9 cellular contexts compared by ENCODE assay signal in the genomic region with DNA sequence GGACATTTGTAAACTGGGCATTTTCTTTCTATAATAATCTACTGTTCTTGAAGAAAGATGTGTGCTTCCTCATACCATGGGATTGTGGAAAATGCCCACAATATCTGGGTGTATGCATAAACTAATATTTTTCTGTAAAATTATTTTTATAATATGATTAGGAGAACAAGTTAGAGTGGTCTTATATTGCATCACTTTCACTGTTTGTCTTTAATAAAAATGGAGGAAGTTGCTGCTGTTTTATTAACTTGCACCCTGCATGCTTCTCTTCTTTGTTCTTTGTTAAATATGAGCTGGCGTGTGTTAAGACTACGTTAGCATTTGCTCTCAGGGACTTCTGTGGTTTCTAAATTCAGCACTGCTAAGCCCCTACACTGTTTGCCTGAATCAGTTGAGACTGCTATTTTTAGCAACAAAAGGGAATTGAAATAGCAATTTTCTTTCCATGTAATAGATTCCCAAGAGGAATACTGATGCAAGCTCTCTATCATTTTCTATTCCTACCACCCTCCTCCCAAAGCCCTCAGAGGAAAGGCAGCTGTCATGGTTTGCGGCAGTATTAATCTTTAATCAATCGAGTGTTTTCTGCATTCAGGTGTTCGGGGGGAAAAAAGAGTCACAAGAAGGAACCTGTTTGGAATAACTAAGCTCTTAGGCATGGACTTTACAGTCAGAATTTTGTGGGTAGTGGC. TPM values are rescaled to one million over a fixed set of nuclear protein-coding genes. Genes with fewer than 3 reads are reported as not detected.
DNase-seq lines count a peak whose midpoint lies in the region; ATAC-seq, FAIRE-seq and TF ChIP-seq lines count a peak whose summit lies in the region.
"Had no signal": no experiment of that assay in that cellular context is flagged by ENCODE, and none has a peak within 500 bp of the region (broad histone marks: within the 10 kb centered on the region; RNA-seq: fewer than 3 reads in every experiment).

No MANE protein-coding gene starts in this region.

- no peaks in the 10 kb centered on the region for H4K20me1 ChIP-seq in GM12878 (ENCODE audit: control insufficient read depth, insufficient read depth)

- H3K4me1 ChIP-seq in breast epithelium (peaks cover 0 to 4% of the 10 kb centered on the region in 2 donors), GM12878 (ENCODE audit: control insufficient read depth, insufficient read depth, low read length) (peaks cover 10% of the 10 kb centered on the region), esophagus muscularis mucosa (peaks cover 25 to 34% (median 31%) of the 10 kb centered on the region in 4 donors)

- H3K4me3 Mint-ChIP-seq in MCF 10A (ENCODE audit: unreplicated experiment) = no peak overlapping the region
- peak overlapping the region; percentile 53 for H3K4me3 Mint-ChIP-seq in type B pancreatic cell

- H3K27me3 ChIP-seq in breast epithelium (no peaks in the 10 kb centered on the region), GM12878 (replicated peaks in 1 of 2; ENCODE audit: control insufficient read depth in 2 of 2, insufficient read depth in 2 of 2, low read length in 1 of 2) (no peaks in the 10 kb centered on the region), esophagus muscularis mucosa (no peaks in the 10 kb centered on the region)

- H3K9me3 Mint-ChIP-seq in MCF 10A (ENCODE audit: unreplicated experiment) (no peaks in the 10 kb centered on the region), type B pancreatic cell (peaks cover 10% of the 10 kb centered on the region)

- DNase-seq in MCF 10A (ENCODE audit: unreplicated experiment) = no peak
- no peak for DNase-seq in breast epithelium (ENCODE audit: low spot score in 2 of 2)
- no peak for DNase-seq in GM12878 (ENCODE audit: low read depth, low spot score)
- DNase-seq in inferior parietal cortex (ENCODE audit: extremely low spot score) = peak; percentile 23
- DNase-seq in type B pancreatic cell (ENCODE audit: extremely low spot score, unreplicated experiment) = no peak
- DNase-seq in GM19238 (ENCODE audit: insufficient read length, low spot score) = no peak
- no peak for DNase-seq in GDM1 (lab: John Stamatoyannopoulos, UW)
- no peak for DNase-seq in esophagus muscularis mucosa (ENCODE audit: extremely low spot score)
- DNase-seq: NCI-H187 had no signal

- H3K27ac Mint-ChIP-seq in MCF 10A (ENCODE audit: low read depth, unreplicated experiment) (peak overlapping the region; percentile 55), type B pancreatic cell (peak overlapping the region; percentile 74)

- RAD21 ChIA-PET in GM12878 (lab: Charles Lee; ENCODE audit: unreplicated experiment) = no interaction called here

- H3K36me3 ChIP-seq in breast epithelium = no peaks in the 10 kb centered on the region
- peaks cover 4 to 6% of the 10 kb centered on the region in 2 experiments; a peak in 3 of 4 replicates for H3K36me3 ChIP-seq in GM12878 (ENCODE audit: control insufficient read depth in 2 of 2, insufficient read depth in 2 of 2, low read length in 1 of 2)
- H3K36me3 ChIP-seq in esophagus muscularis mucosa = peaks cover 0 to 10% (median 7%) of the 10 kb centered on the region in 4 donors

- FAIRE-seq in GM12878 (lab: Jason Lieb, UNC) = no peak

- H3K9me3 ChIP-seq in breast epithelium (no peaks in the 10 kb centered on the region), GM12878 (replicated peaks; ENCODE audit: control insufficient read depth, insufficient read depth, low read length) (peaks cover 16% of the 10 kb centered on the region), esophagus muscularis mucosa (no peaks in the 10 kb centered on the region)

- no peak for TF ChIP-seq EP300 in GM12878 (IDR thresholded peaks at IDR 0.05; ENCODE audit: borderline replicate concordance in 1 of 2, control insufficient read depth in 1 of 2, low read depth in 2 of 2, low read length in 2 of 2)
- no peak for TF ChIP-seq EP300 in esophagus muscularis mucosa (IDR thresholded peaks at IDR 0.05)

- peak overlapping the region in 1 of 3 donors; percentile 22 for H3K4me3 ChIP-seq in breast epithelium
- no peak overlapping the region for H3K4me3 ChIP-seq in GM12878
- no peak overlapping the region for H3K4me3 ChIP-seq in esophagus muscularis mucosa

- in situ Hi-C loops in GM12878 (cut with MboI) = no loop called here

- BruUV-seq in MCF 10A (replicated peaks; lab: Mats Ljungman, UMichigan) (no TSS peak), GM12878 (replicated peaks; lab: Mats Ljungman, UMichigan) (no TSS peak)

- SMC1A ChIA-PET in GM12878 (lab: Charles Lee; ENCODE audit: uncharacterized antibody, unreplicated experiment) = interaction anchor here (0.7 to 2.0 kb wide), 3 partner anchors 27 to 51 kb away, joined by 3 to 6 read pairs (median 3); no protein-coding TSS in a partner anchor

- peak overlapping the region in 1 of 2 donors; percentile 19 for H3K27ac ChIP-seq in breast epithelium
- H3K27ac ChIP-seq in GM12878 (ENCODE audit: control insufficient read depth, insufficient read depth) = no peak overlapping the region
- H3K27ac ChIP-seq in esophagus muscularis mucosa (replicated peaks in 1 of 4) = peak overlapping the region in 2 of 4 donors; percentile 20 to 30

- H3K36me3 Mint-ChIP-seq in MCF 10A (ENCODE audit: insufficient read depth, unreplicated experiment) (peaks cover 8% of the 10 kb centered on the region), type B pancreatic cell (peaks cover 36% of the 10 kb centered on the region)

- intact Hi-C loops in MCF 10A (cut with micrococcal nuclease) (no loop called here), breast epithelium (cut with DNase I; ENCODE audit: low total_unique reads) (no loop called here), GM12878 (cut with micrococcal nuclease; ENCODE audit: unreplicated experiment) (no loop called here), esophagus muscularis mucosa (cut with DNase I) (no loop called here)

- TF ChIP-seq POLR2A in breast epithelium (IDR thresholded peaks at IDR 0.05) = no peak
- no peak for TF ChIP-seq POLR2A in GM12878 (IDR thresholded peaks at IDR 0.05; ENCODE audit: low read depth, low read length)
- no peak for TF ChIP-seq POLR2A in esophagus muscularis mucosa (IDR thresholded peaks at IDR 0.05; ENCODE audit: low read depth)

- TF ChIP-seq RAD21 in GM12878 (IDR thresholded peaks at IDR 0.05; ENCODE audit: insufficient read depth, low read depth, low read length) = no peak

- no peak for TF ChIP-seq CTCF in MCF 10A (IDR thresholded peaks at IDR 0.05; ENCODE audit: unreplicated experiment)
- no peak for TF ChIP-seq CTCF in breast epithelium (IDR thresholded peaks at IDR 0.05)
- TF ChIP-seq CTCF in GM12878 (IDR thresholded peaks at IDR 0.05 in 2 of 3, conservative IDR thresholded peaks at IDR 0.05 in 1 of 3; ENCODE audit: control insufficient read depth in 2 of 3, extremely low read depth in 1 of 3, insufficient read depth in 1 of 3, low read depth in 3 of 3, low read length in 3 of 3) = no peak
- no peak for TF ChIP-seq CTCF in type B pancreatic cell (conservative IDR thresholded peaks at IDR 0.05)
- TF ChIP-seq CTCF in esophagus muscularis mucosa (IDR thresholded peaks at IDR 0.05) = no peak

- ATAC-seq in GM12878 = peak; percentile 48

- WGBS in GM12878 (ENCODE audit: insufficient coverage, insufficient replicate concordance, low lambda C conversion rate, missing lambda C conversion rate) = 83% methylated on average over 5 of the region's 5 CpGs
- 30% methylated on average over 5 of the region's 5 CpGs for WGBS in esophagus muscularis mucosa

- H3K9ac ChIP-seq in GM12878 (ENCODE audit: control insufficient read depth, insufficient read depth, low read length) = no peak overlapping the region

- H3K4me1 Mint-ChIP-seq in MCF 10A (ENCODE audit: insufficient read depth, unreplicated experiment) (peaks cover 28% of the 10 kb centered on the region), type B pancreatic cell (ENCODE audit: unreplicated experiment) (peaks cover 41% of the 10 kb centered on the region)

- no peak overlapping the region for H3K4me2 ChIP-seq in GM12878 (ENCODE audit: control insufficient read depth, insufficient read depth)

- POLR2A ChIA-PET in MCF 10A (lab: Yijun Ruan, JAX) = interaction anchor here (0.6 to 0.8 kb wide), 2 partner anchors 16 to 51 kb away, joined by 3 read pairs; no protein-coding TSS in a partner anchor
- POLR2A ChIA-PET in GM12878 (lab: Charles Lee) = interaction anchor here (0.6 kb wide), 1 partner anchor 52 kb away, joined by 4 read pairs; no protein-coding TSS in a partner anchor

- peaks cover 4% of the 10 kb centered on the region for H3K79me2 ChIP-seq in GM12878 (ENCODE audit: control insufficient read depth, insufficient read depth, low read length)

- H3K27me3 Mint-ChIP-seq in MCF 10A (ENCODE audit: insufficient read depth, unreplicated experiment) (no peaks in the 10 kb centered on the region), type B pancreatic cell (no peaks in the 10 kb centered on the region)

- CTCF ChIA-PET in MCF 10A (lab: Yijun Ruan, JAX) (interaction anchor here (0.8 kb wide), 2 partner anchors 10 to 34 kb away, joined by 3 to 4 read pairs; no protein-coding TSS in a partner anchor), GM12878 (lab: Yijun Ruan, JAX) (no interaction called here)

- H2AFZ ChIP-seq in GM12878 (ENCODE audit: control insufficient read depth, low read depth, low read length) = no peak overlapping the region

TF ChIP-seq in GM12878, 131 proteins besides CTCF, POLR2A, EP300 and RAD21 (continues in another document):
- no peak for TF ChIP-seq ASH2L (IDR thresholded peaks at IDR 0.05; ENCODE audit: borderline replicate concordance, low read depth)
- peak; percentile 57; the same call in 1 of the 2 replicates for TF ChIP-seq RUNX3 (IDR thresholded peaks at IDR 0.05; ENCODE audit: low read length)
- TF ChIP-seq MEF2A (IDR thresholded peaks at IDR 0.05; ENCODE audit: insufficient read depth, low read depth, low read length) = peak; percentile 56; the same call in 1 of the 2 replicates

RNA-seq across cellular contexts. Expression of a gene that starts 56.1 kb away (rescaled TPM):
- total RNA-seq in MCF 10A (2022) = 110 and 117 TPM in 2 replicates
- 10 to 100 TPM; 36.1 to 48.9 (median 47.2) TPM for total RNA-seq in breast epithelium
- 264 and 266 TPM in 2 replicates for total RNA-seq in GM12878 (2013; cell fraction: nucleolus; rRNA removed)
- total RNA-seq in GM12878 (2014; rRNA removed) = 68.1 and 75.2 TPM in 2 replicates
- total RNA-seq in GM12878 (2014; rRNA removed; fragmentation: Illumina TruSeq; extraction: Trizol) = 74.1 and 80.1 TPM in 2 replicates
- total RNA-seq in GM12878 (2021) = 59.5 and 68.2 TPM in 2 replicates
- 51.3 TPM for polyA plus RNA-seq in GM12878 (2011; ENCODE audit: low read depth)
- 88.0 and 112 TPM in 2 replicates for polyA plus RNA-seq in GM12878 (2011; rRNA removed)
- polyA plus RNA-seq in GM12878 (2011; cell fraction: cytosol; rRNA removed) = 51.7 and 71.5 TPM in 2 replicates
- 53.5 and 63.6 TPM in 2 replicates for polyA plus RNA-seq in GM12878 (2011; cell fraction: nucleus; rRNA removed)
- 36.5 and 50.5 TPM in 2 replicates for polyA plus RNA-seq in GM12878 (2012)
- 70.4 and 99.8 TPM in 2 replicates for polyA plus RNA-seq in GM12878 (2014; fragmentation: Illumina TruSeq; extraction: Trizol)
- polyA plus RNA-seq in GM12878 (2014; fragmentation: Nextera tagmentation; extraction: Ambion mirVana) = 10 to 100 TPM; 23.6 to 33.6 TPM
- polyA plus RNA-seq in GM12878 (2014; rRNA removed) = 51.4 and 53.5 TPM in 2 replicates
- polyA plus RNA-seq in GM12878 (2016; fragmentation: Nextera tagmentation; extraction: Ambion mirVana) = 10 to 100 TPM; 63.5 to 66.0 TPM
- 61.5 and 66.7 TPM in 2 replicates for polyA minus RNA-seq in GM12878 (2011; rRNA and poly(A)+ RNA removed)
- 48.4 and 63.2 TPM in 2 replicates for polyA minus RNA-seq in GM12878 (2011; cell fraction: cytosol; rRNA and poly(A)+ RNA removed)
- polyA minus RNA-seq in GM12878 (2011; cell fraction: nucleus; rRNA and poly(A)+ RNA removed) = 79.8 and 139 TPM in 2 replicates
- 99.0 and 111 TPM in 2 replicates for total RNA-seq in type B pancreatic cell (ENCODE audit: low replicate concordance)
- total RNA-seq in esophagus muscularis mucosa = 10 to 100 TPM; 38.8 to 52.7 (median 41.8) TPM
